ENCODE assay signal across 8 cellular contexts in the genomic region with DNA sequence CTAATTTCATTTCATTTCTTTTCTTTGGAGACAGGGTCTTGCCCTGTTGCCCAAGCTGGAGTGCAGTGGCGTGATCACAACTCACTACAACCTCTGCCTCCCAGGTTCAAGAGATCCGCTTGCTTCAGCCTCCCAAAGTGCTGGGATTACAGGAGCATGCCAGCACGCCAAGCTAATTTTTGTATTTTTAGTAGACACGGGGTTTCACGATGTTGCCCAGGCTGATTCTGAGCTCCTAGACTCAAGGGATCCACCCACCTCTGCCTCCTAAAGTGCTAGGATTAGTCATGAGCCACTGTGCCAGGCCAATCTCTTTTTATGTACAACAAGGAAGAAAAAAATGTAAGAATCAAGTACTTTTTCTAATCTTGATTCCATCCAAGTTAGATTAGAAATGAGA. TPM values are rescaled to one million over a fixed set of nuclear protein-coding genes. Genes with fewer than 3 reads are reported as not detected.
DNase-seq lines count a peak whose midpoint lies in the region; ATAC-seq and TF ChIP-seq lines count a peak whose summit lies in the region.

No MANE protein-coding gene starts in this region.

- peaks cover 15 to 17% of the 10 kb centered on the region in 2 donors for H3K36me3 Mint-ChIP-seq in naive B cell
- no peaks in the 10 kb centered on the region for H3K36me3 Mint-ChIP-seq in glutamatergic neuron (ENCODE audit: unreplicated experiment)

- H3K27ac ChIP-seq in coronary artery, result peak overlapping the region; percentile 89 to 90

- H3K27me3 Mint-ChIP-seq in naive B cell (no peaks in the 10 kb centered on the region), glutamatergic neuron (ENCODE audit: unreplicated experiment) (no peaks in the 10 kb centered on the region)

- H3K4me3 ChIP-seq in coronary artery, result peak overlapping the region; percentile 64

- H3K4me1 Mint-ChIP-seq in naive B cell (peaks cover 51 to 88% (median 68%) of the 10 kb centered on the region in 3 donors), glutamatergic neuron (ENCODE audit: low read depth, unreplicated experiment) (peaks cover 40% of the 10 kb centered on the region)

- no peaks in the 10 kb centered on the region for H3K9me3 Mint-ChIP-seq in naive B cell
- H3K9me3 Mint-ChIP-seq in glutamatergic neuron (ENCODE audit: unreplicated experiment), result no peaks in the 10 kb centered on the region

- H3K4me3 Mint-ChIP-seq in naive B cell (peak overlapping the region in 5 of 8 donors; percentile 12 to 59 (median 30)), glutamatergic neuron (ENCODE audit: unreplicated experiment) (no peak overlapping the region)

- TF ChIP-seq CTCF in coronary artery (IDR thresholded peaks at IDR 0.05), result no peak
- TF ChIP-seq CTCF in glutamatergic neuron (IDR thresholded peaks at IDR 0.05; ENCODE audit: partially characterized antibody, unreplicated experiment), result no peak

- ATAC-seq in SK-N-SH treated with all-trans-retinoic acid at 6 μM for 48 hours (peak; percentile 94), naive B cell (ENCODE audit: low read depth in 2 of 2) (no peak), HG03520 (IDR thresholded peaks at IDR 0.05; ENCODE audit: unreplicated experiment) (no peak), GM19324 (IDR thresholded peaks at IDR 0.05; ENCODE audit: low FRiP score, unreplicated experiment) (no peak)

- H3K27ac Mint-ChIP-seq in naive B cell (peak overlapping the region; percentile 15 to 81 (median 56)), glutamatergic neuron (ENCODE audit: unreplicated experiment) (no peak overlapping the region)

- DNase-seq in EL (peak; percentile 86), coronary artery (ENCODE audit: low spot score) (peak; percentile 84), naive B cell (no peak), HK-2 (ENCODE audit: unreplicated experiment) (no peak), glutamatergic neuron (no peak)

TF ChIP-seq in SK-N-SH treated with all-trans-retinoic acid at 6 μM for 48 hours, 23 proteins besides CTCF, POLR2A, EP300 and RAD21:
- TF ChIP-seq ZC3H10 (CRISPR knock-in tag; IDR thresholded peaks at IDR 0.05), result no peak
- TF ChIP-seq OSR1 (CRISPR knock-in tag; IDR thresholded peaks at IDR 0.05), result no peak
- no peak for TF ChIP-seq TOX (CRISPR knock-in tag; IDR thresholded peaks at IDR 0.05; ENCODE audit: borderline replicate concordance)
- TF ChIP-seq SNAI2 (CRISPR knock-in tag; IDR thresholded peaks at IDR 0.05), result no peak
- no peak for TF ChIP-seq TCF4 (CRISPR knock-in tag; IDR thresholded peaks at IDR 0.05; ENCODE audit: borderline replicate concordance)
- TF ChIP-seq, protein P1, sequence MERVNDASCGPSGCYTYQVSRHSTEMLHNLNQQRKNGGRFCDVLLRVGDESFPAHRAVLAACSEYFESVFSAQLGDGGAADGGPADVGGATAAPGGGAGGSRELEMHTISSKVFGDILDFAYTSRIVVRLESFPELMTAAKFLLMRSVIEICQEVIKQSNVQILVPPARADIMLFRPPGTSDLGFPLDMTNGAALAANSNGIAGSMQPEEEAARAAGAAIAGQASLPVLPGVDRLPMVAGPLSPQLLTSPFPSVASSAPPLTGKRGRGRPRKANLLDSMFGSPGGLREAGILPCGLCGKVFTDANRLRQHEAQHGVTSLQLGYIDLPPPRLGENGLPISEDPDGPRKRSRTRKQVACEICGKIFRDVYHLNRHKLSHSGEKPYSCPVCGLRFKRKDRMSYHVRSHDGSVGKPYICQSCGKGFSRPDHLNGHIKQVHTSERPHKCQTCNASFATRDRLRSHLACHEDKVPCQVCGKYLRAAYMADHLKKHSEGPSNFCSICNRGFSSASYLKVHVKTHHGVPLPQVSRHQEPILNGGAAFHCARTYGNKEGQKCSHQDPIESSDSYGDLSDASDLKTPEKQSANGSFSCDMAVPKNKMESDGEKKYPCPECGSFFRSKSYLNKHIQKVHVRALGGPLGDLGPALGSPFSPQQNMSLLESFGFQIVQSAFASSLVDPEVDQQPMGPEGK (CRISPR knock-in tag; IDR thresholded peaks at IDR 0.05; ENCODE audit: borderline replicate concordance), result no peak
- no peak for TF ChIP-seq ZNF70 (CRISPR knock-in tag; IDR thresholded peaks at IDR 0.05)
- TF ChIP-seq, protein P2, sequence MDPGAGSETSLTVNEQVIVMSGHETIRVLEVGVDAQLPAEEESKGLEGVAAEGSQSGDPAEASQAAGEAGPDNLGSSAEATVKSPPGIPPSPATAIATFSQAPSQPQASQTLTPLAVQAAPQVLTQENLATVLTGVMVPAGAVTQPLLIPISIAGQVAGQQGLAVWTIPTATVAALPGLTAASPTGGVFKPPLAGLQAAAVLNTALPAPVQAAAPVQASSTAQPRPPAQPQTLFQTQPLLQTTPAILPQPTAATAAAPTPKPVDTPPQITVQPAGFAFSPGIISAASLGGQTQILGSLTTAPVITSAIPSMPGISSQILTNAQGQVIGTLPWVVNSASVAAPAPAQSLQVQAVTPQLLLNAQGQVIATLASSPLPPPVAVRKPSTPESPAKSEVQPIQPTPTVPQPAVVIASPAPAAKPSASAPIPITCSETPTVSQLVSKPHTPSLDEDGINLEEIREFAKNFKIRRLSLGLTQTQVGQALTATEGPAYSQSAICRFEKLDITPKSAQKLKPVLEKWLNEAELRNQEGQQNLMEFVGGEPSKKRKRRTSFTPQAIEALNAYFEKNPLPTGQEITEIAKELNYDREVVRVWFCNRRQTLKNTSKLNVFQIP (CRISPR knock-in tag; IDR thresholded peaks at IDR 0.05; ENCODE audit: borderline replicate concordance, low read depth), result no peak
- no peak for TF ChIP-seq GLIS3 (CRISPR knock-in tag; IDR thresholded peaks at IDR 0.05)
- no peak for TF ChIP-seq ARNTL (CRISPR knock-in tag; IDR thresholded peaks at IDR 0.05; ENCODE audit: borderline replicate concordance, low read depth)
- TF ChIP-seq RARB (CRISPR knock-in tag; IDR thresholded peaks at IDR 0.05), result no peak
- no peak for TF ChIP-seq ZNF8 (CRISPR knock-in tag; IDR thresholded peaks at IDR 0.05)
- no peak for TF ChIP-seq BACH2 (CRISPR knock-in tag; IDR thresholded peaks at IDR 0.05; ENCODE audit: borderline replicate concordance)
- TF ChIP-seq ZFP3 (CRISPR knock-in tag; IDR thresholded peaks at IDR 0.05), result no peak
- TF ChIP-seq CSDC2 (CRISPR knock-in tag; IDR thresholded peaks at IDR 0.05), result no peak
- no peak for TF ChIP-seq ZNF565 (CRISPR knock-in tag; conservative IDR thresholded peaks at IDR 0.05; ENCODE audit: low read depth)

RNA-seq across cellular contexts. Expression of a gene that starts 10.7 kb away (rescaled TPM):
- polyA plus RNA-seq in naive B cell (ENCODE audit: low read depth in 6 of 6), result 100 to 1,000 TPM; 165 to 343 (median 213) TPM
- 126 TPM for total RNA-seq in glutamatergic neuron (ENCODE audit: unreplicated experiment)

Comparison
In these comparisons a context has a peak if more than half of its experiments do, and no peak if none do; other contexts are left out.
1. DNase-seq: peak in EL (single experiment) and coronary artery (single experiment); none in naive B cell (single experiment), HK-2 (single experiment) and glutamatergic neuron (single experiment).